Comparison of ENCODE assay signal across 8 cellular contexts in the genomic region with DNA sequence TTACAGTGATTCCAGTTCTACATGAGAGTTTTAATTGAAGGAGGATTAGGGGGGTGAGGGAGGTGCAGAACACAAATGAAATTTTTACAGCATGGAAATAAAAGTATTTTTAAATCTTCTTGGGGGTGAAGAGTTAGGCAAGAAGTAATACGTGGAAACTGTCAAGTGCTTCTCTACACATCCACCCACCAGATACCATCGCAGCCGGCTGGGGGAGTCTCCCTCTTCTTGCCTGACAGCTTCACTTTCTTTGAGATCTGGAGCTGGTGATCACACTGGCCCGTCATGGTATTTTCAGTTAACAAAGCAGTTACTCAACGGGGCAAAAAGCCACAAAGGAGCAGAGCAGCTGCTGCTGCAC. TPM values are rescaled to one million over a fixed set of nuclear protein-coding genes. Genes with fewer than 3 reads are reported as not detected.
DNase-seq lines count a peak whose midpoint lies in the region; ATAC-seq, FAIRE-seq and TF ChIP-seq lines count a peak whose summit lies in the region.

No MANE protein-coding gene starts in this region.

- TF ChIP-seq CTCF in HepG2 (CRISPR knock-in tag; IDR thresholded peaks at IDR 0.05) (no peak), transverse colon (IDR thresholded peaks at IDR 0.05) (no peak)

- peak in 2 of 3 experiments; percentile 82 to 88 for DNase-seq in stimulated activated CD4-positive, alpha-beta T cell treated with anti-CD3 and anti-CD28 coated beads, TNF-alpha, amount 100 ng/mL, for 4 hours (ENCODE audit: low read depth in 3 of 3)
- DNase-seq in stimulated activated CD4-positive, alpha-beta T cell treated with anti-CD3 and anti-CD28 coated beads, Interleukin-2, amount 100 ng/mL, for 48 hours, result no peak
- peak; percentile 75 for DNase-seq in activated naive CD8-positive, alpha-beta T cell treated with anti-CD3 and anti-CD28 coated beads, Interleukin-2, amount 50 U/mL, for 16 hours (ENCODE audit: low read depth, low spot score)
- DNase-seq in HepG2 (ENCODE audit: low spot score), result no peak
- no peak for DNase-seq in transverse colon
- DNase-seq in NOMO-1 (lab: John Stamatoyannopoulos, UW; ENCODE audit: unreplicated experiment in 2 of 2), result no peak

- ATAC-seq in HepG2 (no peak), HG03469 (IDR thresholded peaks at IDR 0.05; ENCODE audit: unreplicated experiment) (no peak), HG02798 (IDR thresholded peaks at IDR 0.05; ENCODE audit: poor library complexity, unreplicated experiment) (no peak)

- FAIRE-seq in HepG2 (lab: Jason Lieb, UNC), result no peak

- H3K36me3 ChIP-seq in HepG2 (replicated peaks in 1 of 2; ENCODE audit: control insufficient read depth in 1 of 2, insufficient read depth in 2 of 2, low read length in 2 of 2) (no peaks in the 10 kb centered on the region), transverse colon (no peaks in the 10 kb centered on the region)

- H3K27me3 ChIP-seq in HepG2 (ENCODE audit: control insufficient read depth in 1 of 2, insufficient read depth in 2 of 2, low read length in 2 of 2) (peaks cover under 1 to 18% of the 10 kb centered on the region in 2 experiments; a peak in 4 of 5 replicates), transverse colon (peaks cover 21% of the 10 kb centered on the region)

- no peak for TF ChIP-seq EP300 in HepG2 (IDR thresholded peaks at IDR 0.05; ENCODE audit: low read depth in 2 of 2, low read length in 2 of 2)
- TF ChIP-seq EP300 in HepG2 (CRISPR knock-in tag; IDR thresholded peaks at IDR 0.05; ENCODE audit: borderline replicate concordance), result no peak
- TF ChIP-seq EP300 in transverse colon (IDR thresholded peaks at IDR 0.05; ENCODE audit: low read depth), result no peak

- H3K27ac ChIP-seq in HepG2 (ENCODE audit: extremely low read length, insufficient read depth, low read length), result peak overlapping the region; percentile 87
- H3K27ac ChIP-seq in transverse colon, result peak overlapping the region; percentile 90 to 97 (median 94)

- TF ChIP-seq POLR2A in HepG2 (IDR thresholded peaks at IDR 0.05; ENCODE audit: insufficient read depth in 1 of 2, low read depth in 2 of 2, low read length in 2 of 2), result no peak
- no peak for TF ChIP-seq POLR2A in transverse colon (IDR thresholded peaks at IDR 0.05)

- CTCF ChIA-PET in HepG2 (lab: Yijun Ruan, JAX; ENCODE audit: low intra/inter-chr PET ratio, low total read pairs), result no interaction called here

- intact Hi-C loops in HepG2 (cut with micrococcal nuclease; ENCODE audit: unreplicated experiment), result no loop called here
- intact Hi-C loops in transverse colon (cut with DNase I; ENCODE audit: low total_unique reads), result no loop called here

- TF ChIP-seq RAD21 in HepG2 (CRISPR knock-in tag; IDR thresholded peaks at IDR 0.05), result no peak

- BruUV-seq in HepG2 (replicated peaks; lab: Mats Ljungman, UMichigan), result no TSS peak

- H3K4me2 ChIP-seq in HepG2 (ENCODE audit: low read depth, low read length), result peak overlapping the region; percentile 81

- peak overlapping the region; percentile 95 for H3K9ac ChIP-seq in HepG2 (ENCODE audit: insufficient read depth, low read depth, low read length)

- H3K4me3 ChIP-seq in HepG2 (replicated peaks in 1 of 3; ENCODE audit: insufficient read depth in 1 of 3, low read depth in 2 of 3, low read length in 3 of 3), result peak overlapping the region; percentile 78 to 90 (median 89)
- peak overlapping the region; percentile 66 to 79 (median 68) for H3K4me3 ChIP-seq in transverse colon

- WGBS in HepG2 (ENCODE audit: low lambda C conversion rate), result 0% methylated on average over 3 of the region's 5 CpGs
- 1% methylated on average over 5 of the region's 5 CpGs; no CpG with 5 or more reads in 1 of the 2 donors for WGBS in transverse colon (ENCODE audit: low coverage in 1 of 2), 2 donors

- H3K79me2 ChIP-seq in HepG2 (ENCODE audit: insufficient read depth, low read length), result peaks cover 5% of the 10 kb centered on the region

- H4K20me1 ChIP-seq in HepG2 (ENCODE audit: insufficient read depth, low read length), result 0 out of 2 replicates have a peak, but pooled peaks cover 3% of the 10 kb centered on the region

- no peak overlapping the region for H2AFZ ChIP-seq in HepG2 (ENCODE audit: low read length)

- in situ Hi-C loops in HepG2 (cut with HindIII; ENCODE audit: extremely low pct_ligation_motif_present, low pct_unique_long_range_greater_than_20kb) (no loop called here), transverse colon (cut with MboI; ENCODE audit: low pct_ligation_motif_present in 1 of 4, low pct_unique_long_range_greater_than_20kb in 1 of 4, low sequenced_read_pairs in 3 of 4) (loop anchor here in 3 of 4 donors (25.0 kb wide), 2 partner anchors 193 to 518 kb away; no protein-coding TSS in a partner anchor)

- H3K4me1 ChIP-seq in HepG2 (ENCODE audit: insufficient read depth, low read length), result peaks cover 36% of the 10 kb centered on the region
- peaks cover 10 to 42% (median 36%) of the 10 kb centered on the region in 4 donors for H3K4me1 ChIP-seq in transverse colon

- H3K9me3 ChIP-seq in HepG2 (ENCODE audit: low read length) (no peaks in the 10 kb centered on the region), transverse colon (no peaks in the 10 kb centered on the region)

- POLR2A ChIA-PET in HepG2 (lab: Yijun Ruan, JAX), result interaction anchor here (0.6 to 1.5 kb wide), 4 partner anchors 8 to 634 kb away, joined by 3 to 6 read pairs (median 4); a partner anchor contains a TSS

TF ChIP-seq in HepG2, 621 proteins besides CTCF, POLR2A, EP300 and RAD21 (continues in another document):
- TF ChIP-seq CREB1 (IDR thresholded peaks at IDR 0.05), result no peak
- peak; percentile 57; the same call in 1 of the 2 replicates for TF ChIP-seq CREB1 (CRISPR knock-in tag; IDR thresholded peaks at IDR 0.05)
- no peak for TF ChIP-seq ZNF484 (CRISPR knock-in tag; IDR thresholded peaks at IDR 0.05; ENCODE audit: borderline replicate concordance, low read depth)
- TF ChIP-seq, protein P1, sequence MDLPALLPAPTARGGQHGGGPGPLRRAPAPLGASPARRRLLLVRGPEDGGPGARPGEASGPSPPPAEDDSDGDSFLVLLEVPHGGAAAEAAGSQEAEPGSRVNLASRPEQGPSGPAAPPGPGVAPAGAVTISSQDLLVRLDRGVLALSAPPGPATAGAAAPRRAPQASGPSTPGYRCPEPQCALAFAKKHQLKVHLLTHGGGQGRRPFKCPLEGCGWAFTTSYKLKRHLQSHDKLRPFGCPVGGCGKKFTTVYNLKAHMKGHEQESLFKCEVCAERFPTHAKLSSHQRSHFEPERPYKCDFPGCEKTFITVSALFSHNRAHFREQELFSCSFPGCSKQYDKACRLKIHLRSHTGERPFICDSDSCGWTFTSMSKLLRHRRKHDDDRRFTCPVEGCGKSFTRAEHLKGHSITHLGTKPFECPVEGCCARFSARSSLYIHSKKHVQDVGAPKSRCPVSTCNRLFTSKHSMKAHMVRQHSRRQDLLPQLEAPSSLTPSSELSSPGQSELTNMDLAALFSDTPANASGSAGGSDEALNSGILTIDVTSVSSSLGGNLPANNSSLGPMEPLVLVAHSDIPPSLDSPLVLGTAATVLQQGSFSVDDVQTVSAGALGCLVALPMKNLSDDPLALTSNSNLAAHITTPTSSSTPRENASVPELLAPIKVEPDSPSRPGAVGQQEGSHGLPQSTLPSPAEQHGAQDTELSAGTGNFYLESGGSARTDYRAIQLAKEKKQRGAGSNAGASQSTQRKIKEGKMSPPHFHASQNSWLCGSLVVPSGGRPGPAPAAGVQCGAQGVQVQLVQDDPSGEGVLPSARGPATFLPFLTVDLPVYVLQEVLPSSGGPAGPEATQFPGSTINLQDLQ (CRISPR knock-in tag; IDR thresholded peaks at IDR 0.05), result no peak
- TF ChIP-seq ZNF33B (CRISPR knock-in tag; IDR thresholded peaks at IDR 0.05), result no peak
- TF ChIP-seq ELF3 (CRISPR knock-in tag; IDR thresholded peaks at IDR 0.05), result no peak
- TF ChIP-seq, protein P2, sequence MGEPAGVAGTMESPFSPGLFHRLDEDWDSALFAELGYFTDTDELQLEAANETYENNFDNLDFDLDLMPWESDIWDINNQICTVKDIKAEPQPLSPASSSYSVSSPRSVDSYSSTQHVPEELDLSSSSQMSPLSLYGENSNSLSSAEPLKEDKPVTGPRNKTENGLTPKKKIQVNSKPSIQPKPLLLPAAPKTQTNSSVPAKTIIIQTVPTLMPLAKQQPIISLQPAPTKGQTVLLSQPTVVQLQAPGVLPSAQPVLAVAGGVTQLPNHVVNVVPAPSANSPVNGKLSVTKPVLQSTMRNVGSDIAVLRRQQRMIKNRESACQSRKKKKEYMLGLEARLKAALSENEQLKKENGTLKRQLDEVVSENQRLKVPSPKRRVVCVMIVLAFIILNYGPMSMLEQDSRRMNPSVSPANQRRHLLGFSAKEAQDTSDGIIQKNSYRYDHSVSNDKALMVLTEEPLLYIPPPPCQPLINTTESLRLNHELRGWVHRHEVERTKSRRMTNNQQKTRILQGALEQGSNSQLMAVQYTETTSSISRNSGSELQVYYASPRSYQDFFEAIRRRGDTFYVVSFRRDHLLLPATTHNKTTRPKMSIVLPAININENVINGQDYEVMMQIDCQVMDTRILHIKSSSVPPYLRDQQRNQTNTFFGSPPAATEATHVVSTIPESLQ (CRISPR knock-in tag; conservative IDR thresholded peaks at IDR 0.05), result no peak

RNA-seq across cellular contexts. Expression of a gene that starts 2.6 kb away (rescaled TPM):
- total RNA-seq in HepG2 (2016; rRNA removed; fragmentation: Illumina TruSeq; extraction: Trizol), result 0.02 TPM in 1 of 2 replicates, not detected in the other
- not detected in 2 replicates for total RNA-seq in HepG2 (2016; cell fraction: cytosol; rRNA removed; fragmentation: Illumina TruSeq; extraction: Trizol; ENCODE audit: low read depth)
- total RNA-seq in HepG2 (2016; cell fraction: insoluble cytoplasmic fraction; rRNA removed; fragmentation: Illumina TruSeq; extraction: Trizol), result 0.03 TPM in 1 of 2 replicates, not detected in the other
- total RNA-seq in HepG2 (2016; cell fraction: membrane; rRNA removed; fragmentation: Illumina TruSeq; extraction: Trizol), result 0.03 TPM in 1 of 2 replicates, not detected in the other
- total RNA-seq in HepG2 (2016; cell fraction: nucleus; rRNA removed; fragmentation: Illumina TruSeq; extraction: Trizol), result 0.25 and 0.31 TPM in 2 replicates
- polyA plus RNA-seq in HepG2 (2011; rRNA removed), result 0.03 and 0.09 TPM in 2 replicates
- 0.03 TPM in 1 of 2 replicates, not detected in the other for polyA plus RNA-seq in HepG2 (2011; cell fraction: cytosol; rRNA removed)
- 0.09 and 0.14 TPM in 2 replicates for polyA plus RNA-seq in HepG2 (2011; cell fraction: nucleus; rRNA removed)
- 0.07 TPM in 1 of 2 replicates, not detected in the other for polyA plus RNA-seq in HepG2 (2012)
- not detected in 2 replicates for polyA plus RNA-seq in HepG2 (2016; cell fraction: cytosol; fragmentation: Illumina TruSeq; extraction: Trizol; ENCODE audit: low read depth)
- polyA plus RNA-seq in HepG2 (2016; cell fraction: insoluble cytoplasmic fraction; fragmentation: Illumina TruSeq; extraction: Trizol; ENCODE audit: low read depth), result 0.04 and 0.07 TPM in 2 replicates
- not detected in 2 replicates for polyA plus RNA-seq in HepG2 (2016; cell fraction: membrane; fragmentation: Illumina TruSeq; extraction: Trizol; ENCODE audit: low read depth)
- not detected in 2 replicates for polyA plus RNA-seq in HepG2 (2016; cell fraction: nucleus; fragmentation: Illumina TruSeq; extraction: Trizol; ENCODE audit: insufficient read depth, low read depth)
- polyA minus RNA-seq in HepG2 (2011; rRNA and poly(A)+ RNA removed; ENCODE audit: low replicate concordance), result 0.06 and 5.7 TPM in 2 replicates
- 0.18 TPM in 1 of 2 replicates, not detected in the other for polyA minus RNA-seq in HepG2 (2011; cell fraction: cytosol; rRNA and poly(A)+ RNA removed)
- 0.50 and 0.64 TPM in 2 replicates for polyA minus RNA-seq in HepG2 (2011; cell fraction: nucleus; rRNA and poly(A)+ RNA removed)
- 1 to 10 TPM in 2 of 4 donors, under 1 TPM in 2; 0.48 to 3.4 (median 1.3) TPM for total RNA-seq in transverse colon

Comparison
In these comparisons a context has a peak if more than half of its experiments do, and no peak if none do; other contexts are left out.
1. DNase-seq: peak in stimulated activated CD4-positive, alpha-beta T cell treated with anti-CD3 and anti-CD28 coated beads, TNF-alpha, amount 100 ng/mL, for 4 hours (2 of 3) and activated naive CD8-positive, alpha-beta T cell treated with anti-CD3 and anti-CD28 coated beads, Interleukin-2, amount 50 U/mL, for 16 hours (single experiment); none in stimulated activated CD4-positive, alpha-beta T cell treated with anti-CD3 and anti-CD28 coated beads, Interleukin-2, amount 100 ng/mL, for 48 hours (0 of 2), HepG2 (single experiment), transverse colon (single experiment) and NOMO-1 (0 of 2).